Comparison of ENCODE assay signal across 9 cellular contexts in the genomic region with DNA sequence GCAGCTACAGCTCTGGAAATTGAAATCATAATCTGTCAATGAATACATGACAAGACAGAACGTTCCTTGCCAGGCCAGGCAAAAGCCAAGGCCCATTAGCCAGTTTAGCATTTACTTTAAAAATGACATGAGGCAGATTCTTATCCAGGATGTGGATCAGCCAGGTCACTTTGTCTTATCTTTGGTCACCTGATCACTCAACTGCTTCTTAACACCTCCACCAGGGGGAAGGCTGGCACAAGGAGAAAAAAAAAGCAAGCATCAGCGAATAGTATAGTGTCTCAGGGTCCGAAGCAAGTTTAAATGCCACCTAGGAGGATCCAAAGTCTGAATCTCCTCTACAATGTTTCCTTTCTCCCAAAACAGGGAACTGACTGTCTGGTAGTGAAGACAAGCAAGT. TPM values are rescaled to one million over a fixed set of nuclear protein-coding genes. Genes with fewer than 3 reads are reported as not detected.
DNase-seq lines count a peak whose midpoint lies in the region; ATAC-seq and TF ChIP-seq lines count a peak whose summit lies in the region.
"Had no signal": no experiment of that assay in that cellular context is flagged by ENCODE, and none has a peak within 500 bp of the region (broad histone marks: within the 10 kb centered on the region; RNA-seq: fewer than 3 reads in every experiment).

No MANE protein-coding gene starts in this region.

- no peaks in the 10 kb centered on the region for H3K4me1 ChIP-seq in DND-41 (ENCODE audit: insufficient read depth, low read length)
- peaks cover 6% of the 10 kb centered on the region; the same call in 1 of the 2 replicates for H3K4me1 ChIP-seq in GM23338 (ENCODE audit: insufficient read depth)

- H3K27me3 ChIP-seq in DND-41 (ENCODE audit: insufficient read depth, low read length, poor library complexity) (no peaks in the 10 kb centered on the region), GM23338 (ENCODE audit: insufficient read depth) (no peaks in the 10 kb centered on the region)

- H3K27me3 Mint-ChIP-seq in GM23338 (ENCODE audit: insufficient read depth, low read depth, poor library complexity) = peaks cover 2% of the 10 kb centered on the region

- no peaks in the 10 kb centered on the region for H3K9me3 ChIP-seq in DND-41 (ENCODE audit: insufficient read depth, low read length, severe bottlenecking)

- H3K4me2 ChIP-seq in DND-41 (ENCODE audit: insufficient read depth, low read length) = no peak overlapping the region
- H3K4me2 ChIP-seq in GM23338 = no peak overlapping the region

- no peak overlapping the region for H3K4me3 Mint-ChIP-seq in GM23338

- no peak overlapping the region for H3K9ac ChIP-seq in DND-41 (ENCODE audit: low read depth, low read length)

- no peaks in the 10 kb centered on the region for H3F3A ChIP-seq in GM23338 (replicated peaks; ENCODE audit: low read depth)

- peak; percentile 58; the same call in 1 of the 3 replicates for ATAC-seq in DND-41 (ENCODE audit: insufficient read depth, low read depth)
- ATAC-seq in GM23338 = peak; percentile 80
- no peak for ATAC-seq in omental fat pad (ENCODE audit: low FRiP score)

- H2AFZ ChIP-seq in DND-41 (ENCODE audit: low read depth, low read length) (no peak overlapping the region), GM23338 (no peak overlapping the region)

- H3K9me2 ChIP-seq in GM23338 (ENCODE audit: insufficient read depth) = no peaks in the 10 kb centered on the region

- TF ChIP-seq CTCF in DND-41 (IDR thresholded peaks at IDR 0.05; ENCODE audit: borderline replicate concordance, extremely low read depth, low read length, poor library complexity, severe bottlenecking) (peak; percentile 44), GM23338 (conservative IDR thresholded peaks at IDR 0.05; ENCODE audit: low read depth in 2 of 2) (peak; percentile 51 to 67), retinal pigment epithelial cell (conservative IDR thresholded peaks at IDR 0.05; ENCODE audit: low read depth, low read length) (peak; percentile 52), omental fat pad (IDR thresholded peaks at IDR 0.05) (no peak)

- H3K79me2 ChIP-seq in DND-41 (ENCODE audit: insufficient read depth, low read length) (no peaks in the 10 kb centered on the region), GM23338 (replicated peaks; ENCODE audit: insufficient read depth) (no peaks in the 10 kb centered on the region)

- H3K36me3 Mint-ChIP-seq in GM23338 (ENCODE audit: low read depth) = no peaks in the 10 kb centered on the region

- H3K36me3 ChIP-seq in DND-41 (ENCODE audit: insufficient read depth, low read length) = no peaks in the 10 kb centered on the region
- H3K36me3 ChIP-seq in GM23338 (ENCODE audit: insufficient read depth) = no peaks in the 10 kb centered on the region

- peak; percentile 19 for DNase-seq in DND-41
- DNase-seq in GM23338 (ENCODE audit: low spot score) = peak; percentile 67
- peak; percentile 1 for DNase-seq in NCI-H748 treated with DMSO at 0.1 percent for 48 hours (lab: John Stamatoyannopoulos, UW)
- DNase-seq in central memory CD4-positive, alpha-beta T cell = peak; percentile 41
- no peak for DNase-seq in retinal pigment epithelial cell (ENCODE audit: low read depth)
- DNase-seq in omental fat pad (ENCODE audit: low spot score) = no peak
- no peak for DNase-seq in NCI-H1694 (lab: John Stamatoyannopoulos, UW)
- no peak for DNase-seq in cerebellum (ENCODE audit: low spot score)

- H3K4me3 ChIP-seq in DND-41 (ENCODE audit: low read depth in 1 of 2, low read length in 2 of 2) (no peak overlapping the region), GM23338 (no peak overlapping the region), retinal pigment epithelial cell (ENCODE audit: low read length) (no peak overlapping the region)

- H4K20me1 ChIP-seq in DND-41 (ENCODE audit: insufficient read depth, low read length) (no peaks in the 10 kb centered on the region), GM23338 (replicated peaks; ENCODE audit: insufficient read depth) (no peaks in the 10 kb centered on the region)

- H3K27ac Mint-ChIP-seq in GM23338 = no peak overlapping the region

- peaks cover 20% of the 10 kb centered on the region for H3K4me1 Mint-ChIP-seq in GM23338

- H3K27ac ChIP-seq in DND-41 (ENCODE audit: low read length) = no peak overlapping the region
- no peak overlapping the region for H3K27ac ChIP-seq in GM23338 (ENCODE audit: low read depth)

- H3K9me3 Mint-ChIP-seq in GM23338 = no peaks in the 10 kb centered on the region; the same call in 2 of the 3 replicates

TF ChIP-seq in GM23338, 12 proteins besides CTCF, POLR2A, EP300 and RAD21 (continues in another document):
- TF ChIP-seq POLR2AphosphoS5 (IDR thresholded peaks at IDR 0.05; ENCODE audit: low read depth) (no peak), JUNB (IDR thresholded peaks at IDR 0.05; ENCODE audit: unreplicated experiment) (no peak), ZNF114 (CRISPR knock-in tag; IDR thresholded peaks at IDR 0.05) (no peak), STAT1 (IDR thresholded peaks at IDR 0.05; ENCODE audit: unreplicated experiment) (no peak), ZNF331 (CRISPR knock-in tag; IDR thresholded peaks at IDR 0.05; ENCODE audit: low read depth) (no peak)
- TF ChIP-seq, protein P1, sequence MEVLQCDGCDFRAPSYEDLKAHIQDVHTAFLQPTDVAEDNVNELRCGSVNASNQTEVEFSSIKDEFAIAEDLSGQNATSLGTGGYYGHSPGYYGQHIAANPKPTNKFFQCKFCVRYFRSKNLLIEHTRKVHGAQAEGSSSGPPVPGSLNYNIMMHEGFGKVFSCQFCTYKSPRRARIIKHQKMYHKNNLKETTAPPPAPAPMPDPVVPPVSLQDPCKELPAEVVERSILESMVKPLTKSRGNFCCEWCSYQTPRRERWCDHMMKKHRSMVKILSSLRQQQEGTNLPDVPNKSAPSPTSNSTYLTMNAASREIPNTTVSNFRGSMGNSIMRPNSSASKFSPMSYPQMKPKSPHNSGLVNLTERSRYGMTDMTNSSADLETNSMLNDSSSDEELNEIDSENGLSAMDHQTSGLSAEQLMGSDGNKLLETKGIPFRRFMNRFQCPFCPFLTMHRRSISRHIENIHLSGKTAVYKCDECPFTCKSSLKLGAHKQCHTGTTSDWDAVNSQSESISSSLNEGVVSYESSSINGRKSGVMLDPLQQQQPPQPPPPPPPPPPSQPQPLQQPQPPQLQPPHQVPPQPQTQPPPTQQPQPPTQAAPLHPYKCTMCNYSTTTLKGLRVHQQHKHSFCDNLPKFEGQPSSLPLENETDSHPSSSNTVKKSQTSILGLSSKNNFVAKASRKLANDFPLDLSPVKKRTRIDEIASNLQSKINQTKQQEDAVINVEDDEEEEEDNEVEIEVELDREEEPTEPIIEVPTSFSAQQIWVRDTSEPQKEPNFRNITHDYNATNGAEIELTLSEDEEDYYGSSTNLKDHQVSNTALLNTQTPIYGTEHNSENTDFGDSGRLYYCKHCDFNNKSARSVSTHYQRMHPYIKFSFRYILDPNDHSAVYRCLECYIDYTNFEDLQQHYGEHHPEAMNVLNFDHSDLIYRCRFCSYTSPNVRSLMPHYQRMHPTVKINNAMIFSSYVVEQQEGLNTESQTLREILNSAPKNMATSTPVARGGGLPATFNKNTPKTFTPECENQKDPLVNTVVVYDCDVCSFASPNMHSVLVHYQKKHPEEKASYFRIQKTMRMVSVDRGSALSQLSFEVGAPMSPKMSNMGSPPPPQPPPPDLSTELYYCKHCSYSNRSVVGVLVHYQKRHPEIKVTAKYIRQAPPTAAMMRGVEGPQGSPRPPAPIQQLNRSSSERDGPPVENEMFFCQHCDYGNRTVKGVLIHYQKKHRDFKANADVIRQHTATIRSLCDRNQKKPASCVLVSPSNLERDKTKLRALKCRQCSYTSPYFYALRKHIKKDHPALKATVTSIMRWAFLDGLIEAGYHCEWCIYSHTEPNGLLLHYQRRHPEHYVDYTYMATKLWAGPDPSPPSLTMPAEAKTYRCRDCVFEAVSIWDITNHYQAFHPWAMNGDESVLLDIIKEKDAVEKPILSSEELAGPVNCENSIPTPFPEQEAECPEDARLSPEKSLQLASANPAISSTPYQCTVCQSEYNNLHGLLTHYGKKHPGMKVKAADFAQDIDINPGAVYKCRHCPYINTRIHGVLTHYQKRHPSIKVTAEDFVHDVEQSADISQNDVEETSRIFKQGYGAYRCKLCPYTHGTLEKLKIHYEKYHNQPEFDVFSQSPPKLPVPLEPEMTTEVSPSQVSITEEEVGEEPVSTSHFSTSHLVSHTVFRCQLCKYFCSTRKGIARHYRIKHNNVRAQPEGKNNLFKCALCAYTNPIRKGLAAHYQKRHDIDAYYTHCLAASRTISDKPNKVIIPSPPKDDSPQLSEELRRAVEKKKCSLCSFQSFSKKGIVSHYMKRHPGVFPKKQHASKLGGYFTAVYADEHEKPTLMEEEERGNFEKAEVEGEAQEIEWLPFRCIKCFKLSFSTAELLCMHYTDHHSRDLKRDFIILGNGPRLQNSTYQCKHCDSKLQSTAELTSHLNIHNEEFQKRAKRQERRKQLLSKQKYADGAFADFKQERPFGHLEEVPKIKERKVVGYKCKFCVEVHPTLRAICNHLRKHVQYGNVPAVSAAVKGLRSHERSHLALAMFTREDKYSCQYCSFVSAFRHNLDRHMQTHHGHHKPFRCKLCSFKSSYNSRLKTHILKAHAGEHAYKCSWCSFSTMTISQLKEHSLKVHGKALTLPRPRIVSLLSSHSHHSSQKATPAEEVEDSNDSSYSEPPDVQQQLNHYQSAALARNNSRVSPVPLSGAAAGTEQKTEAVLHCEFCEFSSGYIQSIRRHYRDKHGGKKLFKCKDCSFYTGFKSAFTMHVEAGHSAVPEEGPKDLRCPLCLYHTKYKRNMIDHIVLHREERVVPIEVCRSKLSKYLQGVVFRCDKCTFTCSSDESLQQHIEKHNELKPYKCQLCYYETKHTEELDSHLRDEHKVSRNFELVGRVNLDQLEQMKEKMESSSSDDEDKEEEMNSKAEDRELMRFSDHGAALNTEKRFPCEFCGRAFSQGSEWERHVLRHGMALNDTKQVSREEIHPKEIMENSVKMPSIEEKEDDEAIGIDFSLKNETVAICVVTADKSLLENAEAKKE (CRISPR knock-in tag; IDR thresholded peaks at IDR 0.05) = no peak

RNA-seq across cellular contexts. Expression of gene ATP1B4, which starts 18.8 kb away (rescaled TPM):
- total RNA-seq in GM23338 (2014; rRNA removed; shearing (Covaris generic)) = not detected in 2 replicates
- not detected in 2 replicates for polyA plus RNA-seq in GM23338 (2016; fragmentation: Nextera tagmentation; extraction: Ambion mirVana)
- total RNA-seq in omental fat pad (not detected), cerebellum (not detected)
- total RNA-seq: T-helper 1 cell treated with Interleukin-12 subunit alpha and Interleukin-12 subunit beta and Interleukin-4 antibody, amounts not matched to agents 30 ng/mL and 1 ng/mL, for 36 hours had no signal

Comparison
In these comparisons a context has a peak if more than half of its experiments do, and no peak if none do; other contexts are left out.
1. DNase-seq: peak in DND-41 (single experiment), GM23338 (single experiment), NCI-H748 treated with DMSO at 0.1 percent for 48 hours (single experiment) and central memory CD4-positive, alpha-beta T cell (single experiment); none in retinal pigment epithelial cell (single experiment), omental fat pad (single experiment), NCI-H1694 (single experiment) and cerebellum (single experiment).
2. CTCF ChIP-seq: peak in DND-41 (single experiment), GM23338 (2 of 2) and retinal pigment epithelial cell (single experiment); none in omental fat pad (0 of 3).